In genomic region chr9:136039488-136039887, GRCh38 we compare ENCODE assay signal across 37 cellular contexts.
"Had no signal": no experiment of that assay in that cellular context is flagged by ENCODE, and none has a peak within 500 bp of the region (broad histone marks: within the 10 kb centered on the region; RNA-seq: fewer than 3 reads in every experiment).

No MANE protein-coding gene starts in this region.

- H3K4me1 ChIP-seq: adrenal gland, body of pancreas, breast epithelium had no signal

- ATAC-seq: activated CD8-positive, alpha-beta T cell treated with anti-CD3 and anti-CD28 coated beads for 36 hours; activated naive CD4-positive, alpha-beta T cell treated with anti-CD3 and anti-CD28 coated beads, Interleukin-2, amount 50 U/mL, for 72 hours; activated T-cell treated with anti-CD3 and anti-CD28 coated beads, Interleukin-2, amount 50 U/mL, for 4 hours; activated T-cell treated with anti-CD3 and anti-CD28 coated beads, Interleukin-2, amount 50 U/mL, for 72 hours; activated T-helper 17 cell treated with anti-CD3 and anti-CD28 coated beads, Interleukin-2, amount 50 U/mL, for 72 hours; body of pancreas had no signal

- H3K4me3 ChIP-seq: adrenal gland, body of pancreas, breast epithelium had no signal

- H3K27me3 ChIP-seq: adrenal gland, body of pancreas, brain microvascular endothelial cell, breast epithelium had no signal

- H3K9me3 ChIP-seq: body of pancreas had no signal

- H3K4me3 Mint-ChIP-seq: activated B cell treated with CpG ODN at 0.5 μM for 24 hours; activated CD4-positive, alpha-beta memory T cell treated with anti-CD3 and anti-CD28 coated beads for 36 hours; activated CD4-positive, alpha-beta T cell treated with anti-CD3 and anti-CD28 coated beads, Interleukin-2, amount 10 ng/mL, durations not matched to agents 24 days and 14 days; activated CD8-positive, alpha-beta T cell treated with anti-CD3 and anti-CD28 coated beads for 36 hours; activated naive CD4-positive, alpha-beta T cell treated with anti-CD3 and anti-CD28 coated beads for 36 hours; activated naive CD8-positive, alpha-beta T cell treated with anti-CD3 and anti-CD28 coated beads for 36 hours; activated T-cell treated with anti-CD3 and anti-CD28 coated beads, Interleukin-2, amount 50 U/mL, for 4 hours; activated T-cell treated with anti-CD3 and anti-CD28 coated beads, Interleukin-2, amount 50 U/mL, for 72 hours; activated T-helper 1 cell treated with anti-CD3 and anti-CD28 coated beads, Interleukin-12 subunit alpha, Interleukin-12 subunit beta, Interleukin-2, Interleukin-4 antibody, amounts not matched to agents 30 ng/mL and 10 ng/mL and 1 ng/mL, durations not matched to agents 14 hours and 24 hours and 36 hours; activated T-helper 17 cell treated with anti-CD3 and anti-CD28 coated beads, Interleukin-2, amount 50 U/mL, for 72 hours; central memory CD8-positive, alpha-beta T cell; T-helper 1 cell treated with Interleukin-12 subunit alpha and Interleukin-12 subunit beta and Interleukin-4 antibody, amounts not matched to agents 30 μg/mL and 1 μg/mL, for 36 hours; T-helper 2 cell treated with Interferon-gamma antibody and Interleukin-4, amounts not matched to agents 5 μg/mL and 100 μg/mL, for 36 hours had no signal

- FAIRE-seq: astrocyte, TTC549 had no signal

- H3K4me1 Mint-ChIP-seq: activated B cell treated with CpG ODN at 0.5 μM for 24 hours; activated CD4-positive, alpha-beta T cell treated with anti-CD3 and anti-CD28 coated beads, Interleukin-2, amount 10 ng/mL, durations not matched to agents 24 days and 14 days; activated T-helper 17 cell treated with anti-CD3 and anti-CD28 coated beads, Interleukin-2, amount 50 U/mL, for 72 hours had no signal

- H3K36me3 ChIP-seq: adrenal gland, brain microvascular endothelial cell, breast epithelium had no signal

- DNase-seq: activated B cell treated with CpG ODN at 0.5 μM for 24 hours; activated CD4-positive, alpha-beta memory T cell treated with anti-CD3 and anti-CD28 coated beads for 36 hours; activated CD4-positive, alpha-beta T cell treated with anti-CD3 and anti-CD28 coated beads for 4 hours; activated CD4-positive, alpha-beta T cell treated with anti-CD3 and anti-CD28 coated beads, Interleukin-2, amount 10 ng/mL, durations not matched to agents 24 days and 14 days; activated CD4-positive, alpha-beta T cell treated with anti-CD3 and anti-CD28 coated beads, Interleukin-2, amount 50 U/mL, for 1 hour; activated CD4-positive, alpha-beta T cell treated with anti-CD3 and anti-CD28 coated beads, Interleukin-2, amount 50 U/mL, for 4 hours; activated CD4-positive, CD25-positive, alpha-beta regulatory T cell treated with anti-CD3 and anti-CD28 coated beads, Interleukin-2, amount 50 U/mL, for 72 hours; activated CD8-positive, alpha-beta memory T cell treated with anti-CD3 and anti-CD28 coated beads, Interleukin-2, amount 50 U/mL, for 4 hours; activated CD8-positive, alpha-beta T cell treated with anti-CD3 and anti-CD28 coated beads for 36 hours; activated effector memory CD4-positive, alpha-beta T cell treated with anti-CD3 and anti-CD28 coated beads, Interleukin-2, amount 50 U/mL, for 16 hours; activated gamma-delta T cell treated with Interleukin-2 at 50 U/mL for 16 hours; activated naive CD4-positive, alpha-beta T cell; activated naive CD4-positive, alpha-beta T cell treated with anti-CD3 and anti-CD28 coated beads for 36 hours; activated naive CD4-positive, alpha-beta T cell treated with anti-CD3 and anti-CD28 coated beads, Interleukin-2, amount 50 U/mL, for 16 hours; activated naive CD8-positive, alpha-beta T cell treated with anti-CD3 and anti-CD28 coated beads for 36 hours; activated T-cell treated with anti-CD3 and anti-CD28 coated beads for 4 hours; activated T-cell treated with anti-CD3 and anti-CD28 coated beads, Interleukin-2, amount 50 U/mL, for 1 hour; activated T-cell treated with anti-CD3 and anti-CD28 coated beads, Interleukin-2, amount 50 U/mL, for 4 hours; activated T-cell treated with anti-CD3 and anti-CD28 coated beads, Interleukin-2, amount 50 U/mL, for 72 hours; adrenal gland; amniotic stem cell; aorta; body of pancreas; brain microvascular endothelial cell; cerebellar nuclear complex; T-helper 2 cell; T-helper 9 cell had no signal

- H3K27me3 Mint-ChIP-seq: activated B cell treated with CpG ODN at 0.5 μM for 24 hours; activated CD4-positive, alpha-beta memory T cell treated with anti-CD3 and anti-CD28 coated beads for 36 hours; activated CD4-positive, alpha-beta T cell treated with anti-CD3 and anti-CD28 coated beads, Interleukin-2, amount 10 ng/mL, durations not matched to agents 24 days and 14 days; activated CD8-positive, alpha-beta T cell treated with anti-CD3 and anti-CD28 coated beads for 36 hours; activated naive CD8-positive, alpha-beta T cell treated with anti-CD3 and anti-CD28 coated beads for 36 hours; activated T-helper 17 cell treated with anti-CD3 and anti-CD28 coated beads, Interleukin-2, amount 50 U/mL, for 72 hours; central memory CD8-positive, alpha-beta T cell had no signal

- H3K27ac Mint-ChIP-seq: activated B cell treated with CpG ODN at 0.5 μM for 24 hours; activated CD4-positive, alpha-beta memory T cell treated with anti-CD3 and anti-CD28 coated beads for 36 hours; activated CD4-positive, alpha-beta T cell treated with anti-CD3 and anti-CD28 coated beads, Interleukin-2, amount 10 ng/mL, durations not matched to agents 24 days and 14 days; activated CD8-positive, alpha-beta T cell treated with anti-CD3 and anti-CD28 coated beads for 36 hours; activated naive CD4-positive, alpha-beta T cell treated with anti-CD3 and anti-CD28 coated beads for 36 hours; activated naive CD4-positive, alpha-beta T cell treated with anti-CD3 and anti-CD28 coated beads, Interleukin-2, amount 50 U/mL, for 72 hours; activated naive CD8-positive, alpha-beta T cell treated with anti-CD3 and anti-CD28 coated beads for 36 hours; activated T-cell treated with anti-CD3 and anti-CD28 coated beads, Interleukin-2, amount 50 U/mL, for 72 hours; activated T-helper 1 cell treated with anti-CD3 and anti-CD28 coated beads, Interleukin-12 subunit alpha, Interleukin-12 subunit beta, Interleukin-2, Interleukin-4 antibody, amounts not matched to agents 30 ng/mL and 10 ng/mL and 1 ng/mL, durations not matched to agents 14 hours and 24 hours and 36 hours; activated T-helper 17 cell treated with anti-CD3 and anti-CD28 coated beads, Interleukin-2, amount 50 U/mL, for 72 hours; T-helper 1 cell treated with Interleukin-12 subunit alpha and Interleukin-12 subunit beta and Interleukin-4 antibody, amounts not matched to agents 30 μg/mL and 1 μg/mL, for 36 hours; T-helper 2 cell treated with Interferon-gamma antibody and Interleukin-4, amounts not matched to agents 5 μg/mL and 100 μg/mL, for 36 hours had no signal

- H3K27ac ChIP-seq: adrenal gland, body of pancreas, brain microvascular endothelial cell, breast epithelium, VCaP had no signal
